In the genomic region with DNA sequence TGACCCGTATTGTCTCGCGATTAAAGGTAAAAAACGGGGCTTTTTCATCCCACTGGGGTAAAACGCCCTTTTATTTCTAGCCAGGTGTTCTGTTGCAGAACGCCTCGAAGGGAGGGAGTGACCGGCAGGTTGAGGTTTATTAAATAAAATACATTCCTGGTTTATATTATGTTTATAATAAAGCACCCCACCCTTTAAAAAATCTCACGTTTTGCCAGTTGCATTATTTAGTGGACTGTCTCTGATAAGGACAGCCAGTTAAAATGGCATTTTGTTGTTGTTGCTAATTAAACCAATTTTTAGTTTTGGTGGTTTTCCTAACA, we compare ENCODE assay signal across 9 cellular contexts. TPM values are rescaled to one million over a fixed set of nuclear protein-coding genes. Genes with fewer than 3 reads are reported as not detected.
A peak's percentile ranks its signal among the peaks of the same experiment; 100 is the strongest.
DNase-seq lines count a peak whose midpoint lies in the region; ATAC-seq and TF ChIP-seq lines count a peak whose summit lies in the region.
"Had no signal": no experiment of that assay in that cellular context is flagged by ENCODE, and none has a peak within 500 bp of the region (broad histone marks: within the 10 kb centered on the region; RNA-seq: fewer than 3 reads in every experiment).

No MANE protein-coding gene starts in this region.

- H4K20me1 ChIP-seq in DOHH2 (ENCODE audit: control insufficient read depth, insufficient read depth, low read depth, low read length) = no peaks in the 10 kb centered on the region

- POLR2A ChIA-PET in T-cell (lab: Charles Lee) = interaction anchor here in 1 of 2 donors (1.0 kb wide), 1 partner anchor 53 kb away, joined by 5 read pairs; a partner anchor contains a TSS

- peaks cover 5 to 34% (median 27%) of the 10 kb centered on the region in 3 donors for H3K9me3 Mint-ChIP-seq in T-cell

- DNase-seq in T-cell (no peak), fibroblast of mammary gland (ENCODE audit: low read depth) (no peak), psoas muscle (no peak), SK-N-DZ (ENCODE audit: low spot score) (no peak), kidney glomerular epithelial cell (lab: John Stamatoyannopoulos, UW) (no peak)
- DNase-seq: cortex of kidney had no signal

- CTCF ChIA-PET in T-cell (lab: Charles Lee) = no interaction called here

- no peaks in the 10 kb centered on the region for H3F3A ChIP-seq in DOHH2 (ENCODE audit: control insufficient read depth, insufficient read depth)

- H3K36me3 Mint-ChIP-seq in T-cell = peaks cover 33% of the 10 kb centered on the region

- H3K4me3 ChIP-seq in DOHH2 (ENCODE audit: low read length) = peak overlapping the region; percentile 81
- peak overlapping the region; percentile 86 for H3K4me3 ChIP-seq in fibroblast of mammary gland (ENCODE audit: control insufficient read depth, low read depth, low read length)
- H3K4me3 ChIP-seq in psoas muscle = peak overlapping the region; percentile 79

- WGBS in psoas muscle, 3 donors = 0 to 1% (median 1%) methylated on average over 9 of the region's 9 CpGs

- ATAC-seq in T-cell (replicated peaks in 1 of 4) (no peak), psoas muscle (no peak), GM21576 (IDR thresholded peaks at IDR 0.05; ENCODE audit: unreplicated experiment) (no peak), GM21447 (IDR thresholded peaks at IDR 0.05; ENCODE audit: unreplicated experiment) (no peak)

- H3K4me2 ChIP-seq in DOHH2 (ENCODE audit: low read length) = peak overlapping the region; percentile 67

- no peaks in the 10 kb centered on the region for H3K79me2 ChIP-seq in DOHH2 (ENCODE audit: control insufficient read depth, low read length)

- H3K36me3 ChIP-seq in DOHH2 (ENCODE audit: control insufficient read depth, low read length) = no peaks in the 10 kb centered on the region
- H3K36me3 ChIP-seq in psoas muscle (ENCODE audit: insufficient read depth in 1 of 2, low read depth in 1 of 2) = peaks cover 0 to 3% of the 10 kb centered on the region in 2 donors

- H3K27ac Mint-ChIP-seq in T-cell = peak overlapping the region; percentile 97 to 98

- no peaks in the 10 kb centered on the region for H3K9me2 ChIP-seq in DOHH2 (replicated peaks; ENCODE audit: control insufficient read depth, low read length)

- intact Hi-C loops in psoas muscle (cut with DNase I) = loop anchor here in 1 of 2 donors (5.0 kb wide), 1 partner anchor 40 kb away; a partner anchor contains a TSS

- H3K4me1 ChIP-seq in DOHH2 (ENCODE audit: control insufficient read depth, low read length) (0 out of 2 replicates have a peak, but pooled peaks cover 2% of the 10 kb centered on the region), psoas muscle (no peaks in the 10 kb centered on the region)

- H3K27me3 ChIP-seq in DOHH2 (ENCODE audit: control insufficient read depth, low read length) = no peaks in the 10 kb centered on the region
- H3K27me3 ChIP-seq in psoas muscle (ENCODE audit: insufficient read depth in 3 of 3, low read length in 2 of 3) = no peaks in the 10 kb centered on the region

- peak overlapping the region; percentile 16; the same call in 1 of the 2 replicates for H3K27ac ChIP-seq in DOHH2 (ENCODE audit: low read depth, low read length)
- H3K27ac ChIP-seq in psoas muscle = peak overlapping the region; percentile 76

- no peaks in the 10 kb centered on the region for H3K27me3 Mint-ChIP-seq in T-cell

- TF ChIP-seq CTCF in DOHH2 (IDR thresholded peaks at IDR 0.05; ENCODE audit: low read depth, low read length, poor library complexity, severe bottlenecking) = no peak
- TF ChIP-seq CTCF in fibroblast of mammary gland (conservative IDR thresholded peaks at IDR 0.05; ENCODE audit: control insufficient read depth, insufficient read depth, low read depth, low read length) = no peak
- no peak for TF ChIP-seq CTCF in psoas muscle (IDR thresholded peaks at IDR 0.05)

- peaks cover 6 to 14% (median 12%) of the 10 kb centered on the region in 3 donors for H3K4me1 Mint-ChIP-seq in T-cell

- H3K4me3 Mint-ChIP-seq in T-cell = peak overlapping the region; percentile 95 to 97 (median 96)

- H3K9me3 ChIP-seq in DOHH2 (ENCODE audit: control insufficient read depth, insufficient read depth, low read length) (peaks cover 32% of the 10 kb centered on the region; the same call in 1 of the 2 replicates), psoas muscle (peaks cover 65% of the 10 kb centered on the region)

RNA-seq across cellular contexts. Expression of a gene that starts 25.1 kb away (rescaled TPM):
- total RNA-seq in T-cell (1 to 10 TPM; 1.5 to 5.7 (median 4.7) TPM), psoas muscle (1 to 10 TPM in 1 of 4 donors, under 1 TPM in 3; 0.27 to 1.1 (median 0.61) TPM)
- polyA plus RNA-seq in psoas muscle = under 1 TPM; 0.10 to 0.29 (median 0.14) TPM
- 8.0 and 10.6 TPM in 2 replicates for polyA plus RNA-seq in SK-N-DZ (2014; cell fraction: cytosol; rRNA removed)
- polyA plus RNA-seq in SK-N-DZ (2014; cell fraction: nucleus; rRNA removed) = 2.9 TPM in 2 replicates

RNA-seq across cellular contexts. Expression of a gene that starts 40.4 kb away (rescaled TPM):
- 10 to 100 TPM in 3 of 5 donors, 1 to 10 TPM in 2; 4.7 to 12.9 (median 11.7) TPM for total RNA-seq in T-cell
- total RNA-seq in psoas muscle = 1 to 10 TPM; 2.5 to 5.1 (median 4.5) TPM
- 1 to 10 TPM; 1.4 to 7.5 (median 1.7) TPM for polyA plus RNA-seq in psoas muscle
- polyA plus RNA-seq in SK-N-DZ (2014; cell fraction: cytosol; rRNA removed) = 2.3 and 6.4 TPM in 2 replicates
- 2.7 and 3.3 TPM in 2 replicates for polyA plus RNA-seq in SK-N-DZ (2014; cell fraction: nucleus; rRNA removed)

RNA-seq across cellular contexts. Expression of a gene that starts 52.9 kb away (rescaled TPM):
- total RNA-seq in T-cell (10 to 100 TPM in 4 of 5 donors, 1 to 10 TPM in 1; 8.3 to 16.4 (median 11.7) TPM), psoas muscle (1 to 10 TPM in 3 of 4 donors, under 1 TPM in 1; 0.76 to 2.3 (median 1.5) TPM)
- 1 to 10 TPM in 2 of 3 donors, under 1 TPM in 1; 0.42 to 2.2 (median 1.1) TPM for polyA plus RNA-seq in psoas muscle
- 12.3 and 17.4 TPM in 2 replicates for polyA plus RNA-seq in SK-N-DZ (2014; cell fraction: cytosol; rRNA removed)
- polyA plus RNA-seq in SK-N-DZ (2014; cell fraction: nucleus; rRNA removed) = 8.8 and 10.9 TPM in 2 replicates
